Comparison of ENCODE assay signal across 28 cellular contexts in the genomic region with DNA sequence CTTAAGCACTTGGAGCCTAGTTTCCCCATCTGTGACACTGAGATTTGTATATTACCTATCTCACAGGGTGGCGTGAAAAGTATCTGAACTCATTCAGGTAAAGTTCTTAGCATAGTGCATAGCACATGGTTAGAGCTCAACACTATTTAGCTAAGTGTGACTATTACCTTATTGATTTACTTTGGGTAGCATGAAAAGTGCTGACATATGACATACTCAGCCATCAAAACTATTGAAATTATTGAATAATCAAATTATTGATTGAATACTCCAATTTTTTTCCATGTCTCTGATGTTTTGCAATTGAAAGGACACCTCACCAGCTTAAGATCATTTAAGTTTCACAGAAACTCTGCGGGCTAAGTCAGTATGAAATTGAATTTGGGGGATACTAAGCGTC.
"Had no signal": no experiment of that assay in that cellular context is flagged by ENCODE, and none has a peak within 500 bp of the region (broad histone marks: within the 10 kb centered on the region; RNA-seq: fewer than 3 reads in every experiment).

No MANE protein-coding gene starts in this region.

- H3K4me1 ChIP-seq: colonic mucosa, gastrocnemius medialis, gastroesophageal sphincter, heart left ventricle, heart right ventricle had no signal

- DNase-seq: colonic mucosa; cortex of kidney; dermis blood vessel endothelial cell; dorsolateral prefrontal cortex; effector CD4-positive, alpha-beta T cell; effector CD8-positive, alpha-beta T cell; effector memory CD4-positive, alpha-beta T cell; effector memory CD8-positive, alpha-beta T cell; endodermal cell; erythroblast; esophagus squamous epithelium; foreskin fibroblast; foreskin keratinocyte; foreskin melanocyte; gastrocnemius medialis; glutamatergic neuron; head of caudate nucleus; heart left ventricle; heart right ventricle had no signal

- H3K27ac ChIP-seq: colonic mucosa, coronary artery, dorsolateral prefrontal cortex, epithelial cell of prostate, esophagus muscularis mucosa, esophagus squamous epithelium, foreskin keratinocyte, gastrocnemius medialis, gastroesophageal sphincter, heart left ventricle, heart right ventricle had no signal

- H3K27me3 ChIP-seq: colonic mucosa, dorsolateral prefrontal cortex, esophagus muscularis mucosa, esophagus squamous epithelium, foreskin keratinocyte, gastrocnemius medialis, gastroesophageal sphincter, heart left ventricle, heart right ventricle had no signal

- ATAC-seq: effector memory CD8-positive, alpha-beta T cell; esophagus mucosa; foreskin keratinocyte; gastrocnemius medialis; gastroesophageal sphincter; heart left ventricle; heart right ventricle had no signal

- FAIRE-seq: colon, endometrium, endothelial cell of umbilical vein, frontal cortex had no signal

- H3K4me3 ChIP-seq: colonic mucosa, coronary artery, dorsolateral prefrontal cortex, esophagus muscularis mucosa, esophagus squamous epithelium, gastrocnemius medialis, gastroesophageal sphincter, heart left ventricle, heart right ventricle had no signal

- H3K36me3 ChIP-seq: colonic mucosa, esophagus muscularis mucosa, esophagus squamous epithelium, gastrocnemius medialis, gastroesophageal sphincter, heart left ventricle, heart right ventricle had no signal

- H3K9me3 ChIP-seq: colonic mucosa, esophagus muscularis mucosa, esophagus squamous epithelium, gastrocnemius medialis, gastroesophageal sphincter, heart left ventricle, heart right ventricle had no signal
